In the genomic region with DNA sequence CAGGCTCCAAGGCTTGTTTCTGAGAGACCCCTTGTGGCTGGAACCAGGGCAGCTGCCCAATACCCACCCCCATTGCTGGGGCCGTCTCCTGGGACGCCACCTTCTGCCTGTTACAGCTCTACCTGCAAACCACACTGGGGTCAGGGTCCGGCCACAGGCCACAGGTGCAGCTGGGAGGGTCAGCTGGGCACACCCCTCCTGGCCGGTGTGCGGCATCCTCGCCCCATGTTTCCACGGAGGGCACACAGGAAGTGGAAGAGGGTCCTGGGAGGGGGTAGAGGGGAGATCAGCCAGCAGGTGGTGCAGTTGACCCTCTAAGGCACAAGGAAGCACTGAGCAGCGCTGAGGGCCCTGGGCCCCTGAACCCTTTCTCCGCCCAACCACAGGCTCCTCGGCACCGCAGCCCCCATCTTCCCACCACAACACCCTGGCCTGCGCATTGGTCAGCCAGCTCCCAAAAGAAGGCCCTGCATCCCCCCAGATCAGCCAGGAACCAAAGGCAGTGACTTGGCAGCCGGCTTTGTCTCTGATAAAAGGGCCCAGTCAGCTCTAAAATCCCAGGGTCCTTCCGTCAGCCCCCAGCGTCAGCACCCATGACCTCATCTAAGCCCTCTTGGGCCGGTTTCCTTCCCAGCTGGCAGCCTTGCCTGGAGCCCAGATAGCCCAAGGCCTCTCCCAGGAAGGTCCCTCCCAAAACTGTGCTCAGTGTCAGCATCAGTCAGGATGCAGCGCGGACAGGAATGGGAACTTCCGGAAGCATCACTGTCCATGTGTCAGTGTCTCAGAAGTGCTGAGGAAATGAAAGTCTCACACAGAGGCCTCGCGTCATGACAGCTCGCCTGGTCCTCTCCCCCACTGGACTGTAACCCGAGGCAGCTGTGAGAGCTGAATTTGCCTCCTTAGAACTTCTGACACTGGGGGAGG, we compare ENCODE assay signal across 11 cellular contexts. TPM values are rescaled to one million over a fixed set of nuclear protein-coding genes. Genes with fewer than 3 reads are reported as not detected.
DNase-seq lines count a peak whose midpoint lies in the region; ATAC-seq and TF ChIP-seq lines count a peak whose summit lies in the region.
"Had no signal": no experiment of that assay in that cellular context is flagged by ENCODE, and none has a peak within 500 bp of the region (broad histone marks: within the 10 kb centered on the region; RNA-seq: fewer than 3 reads in every experiment).

No MANE protein-coding gene starts in this region.

- intact Hi-C loops in activated CD4-positive, alpha-beta T cell treated with anti-CD3 and anti-CD28 coated beads for 36 hours (cut with DNase I, micrococcal nuclease), result loop anchor here (1.0 to 10.0 kb wide), 2 partner anchors 103 to 104 kb away; no protein-coding TSS in a partner anchor

- H3K9me3 Mint-ChIP-seq in activated CD4-positive, alpha-beta T cell treated with anti-CD3 and anti-CD28 coated beads for 36 hours (ENCODE audit: low read depth), result no peaks in the 10 kb centered on the region
- H3K9me3 Mint-ChIP-seq in glutamatergic neuron (ENCODE audit: unreplicated experiment), result peaks cover 3% of the 10 kb centered on the region
- H3K9me3 Mint-ChIP-seq in stimulated activated naive B cell treated with anti-CD40 and anti-IgM and Interleukin-4, amounts not matched to agents 10 μg/mL and 1 μg/mL and 100 μg/mL, for 72 hours, result no peaks in the 10 kb centered on the region
- H3K9me3 Mint-ChIP-seq: naive thymus-derived CD8-positive, alpha-beta T cell had no signal

- H3K36me3 Mint-ChIP-seq in activated CD4-positive, alpha-beta T cell treated with anti-CD3 and anti-CD28 coated beads for 36 hours (ENCODE audit: low read depth), result no peaks in the 10 kb centered on the region
- no peaks in the 10 kb centered on the region for H3K36me3 Mint-ChIP-seq in glutamatergic neuron (ENCODE audit: unreplicated experiment)
- H3K36me3 Mint-ChIP-seq in stimulated activated naive B cell treated with anti-CD40 and anti-IgM and Interleukin-4, amounts not matched to agents 10 μg/mL and 1 μg/mL and 100 μg/mL, for 72 hours, result peaks cover 8 to 10% of the 10 kb centered on the region in 2 donors

- TF ChIP-seq CTCF in glutamatergic neuron (IDR thresholded peaks at IDR 0.05; ENCODE audit: partially characterized antibody, unreplicated experiment), result no peak

- H3K4me3 Mint-ChIP-seq in activated CD4-positive, alpha-beta T cell treated with anti-CD3 and anti-CD28 coated beads for 36 hours, result no peak overlapping the region
- no peak overlapping the region for H3K4me3 Mint-ChIP-seq in glutamatergic neuron (ENCODE audit: unreplicated experiment)
- peak overlapping the region; percentile 21 to 78 for H3K4me3 Mint-ChIP-seq in stimulated activated naive B cell treated with anti-CD40 and anti-IgM and Interleukin-4, amounts not matched to agents 10 μg/mL and 1 μg/mL and 100 μg/mL, for 72 hours

- CTCF ChIA-PET in activated CD4-positive, alpha-beta T cell treated with anti-CD3 and anti-CD28 coated beads for 36 hours (lab: Charles Lee), result interaction anchor here (0.6 to 2.1 kb wide), 9 partner anchors 16 to 1042 kb away, joined by 3 to 6 read pairs (median 3); no protein-coding TSS in a partner anchor

- ATAC-seq in activated CD4-positive, alpha-beta T cell treated with anti-CD3 and anti-CD28 coated beads for 36 hours, result no peak
- ATAC-seq in stimulated activated naive B cell treated with anti-CD40 and anti-IgM and Interleukin-4, amounts not matched to agents 10 μg/mL and 1 μg/mL and 100 μg/mL, for 72 hours (replicated peaks), result peak; percentile 20 to 52
- no peak for ATAC-seq in GM19035 (IDR thresholded peaks at IDR 0.05; ENCODE audit: unreplicated experiment)
- no peak for ATAC-seq in HG03342 (IDR thresholded peaks at IDR 0.05; ENCODE audit: unreplicated experiment)

- no peak overlapping the region for H3K27ac Mint-ChIP-seq in activated CD4-positive, alpha-beta T cell treated with anti-CD3 and anti-CD28 coated beads for 36 hours
- H3K27ac Mint-ChIP-seq in glutamatergic neuron (ENCODE audit: unreplicated experiment), result no peak overlapping the region
- H3K27ac Mint-ChIP-seq in stimulated activated naive B cell treated with anti-CD40 and anti-IgM and Interleukin-4, amounts not matched to agents 10 μg/mL and 1 μg/mL and 100 μg/mL, for 72 hours, result no peak overlapping the region

- DNase-seq in activated CD4-positive, alpha-beta T cell treated with anti-CD3 and anti-CD28 coated beads for 36 hours, result peak; percentile 46
- DNase-seq in activated CD4-positive, alpha-beta T cell treated with anti-CD3 and anti-CD28 coated beads for 4 hours, result no peak
- DNase-seq in SK-N-DZ (ENCODE audit: low spot score), result peak; percentile 83
- DNase-seq in glutamatergic neuron, result peak; percentile 65
- no peak for DNase-seq in stimulated activated naive B cell treated with anti-CD40 and anti-IgM and Interleukin-4, amounts not matched to agents 10 μg/mL and 1 μg/mL and 100 μg/mL, for 72 hours
- no peak for DNase-seq in NCI-H774 (lab: John Stamatoyannopoulos, UW)
- DNase-seq: GOT3 had no signal

- POLR2A ChIA-PET in activated CD4-positive, alpha-beta T cell treated with anti-CD3 and anti-CD28 coated beads for 36 hours (lab: Charles Lee), result interaction anchor here (0.6 kb wide), 1 partner anchor 25 kb away, joined by 5 read pairs; no protein-coding TSS in a partner anchor

- peaks cover 23% of the 10 kb centered on the region for H3K27me3 Mint-ChIP-seq in activated CD4-positive, alpha-beta T cell treated with anti-CD3 and anti-CD28 coated beads for 36 hours
- H3K27me3 Mint-ChIP-seq in glutamatergic neuron (ENCODE audit: unreplicated experiment), result peaks cover 8% of the 10 kb centered on the region
- H3K27me3 Mint-ChIP-seq in stimulated activated naive B cell treated with anti-CD40 and anti-IgM and Interleukin-4, amounts not matched to agents 10 μg/mL and 1 μg/mL and 100 μg/mL, for 72 hours, result peaks cover 40 to 59% of the 10 kb centered on the region in 2 donors

- H3K4me1 Mint-ChIP-seq in activated CD4-positive, alpha-beta T cell treated with anti-CD3 and anti-CD28 coated beads for 36 hours, result peaks cover 5% of the 10 kb centered on the region
- peaks cover 10% of the 10 kb centered on the region for H3K4me1 Mint-ChIP-seq in glutamatergic neuron (ENCODE audit: low read depth, unreplicated experiment)
- H3K4me1 Mint-ChIP-seq in stimulated activated naive B cell treated with anti-CD40 and anti-IgM and Interleukin-4, amounts not matched to agents 10 μg/mL and 1 μg/mL and 100 μg/mL, for 72 hours, result peaks cover 18 to 32% of the 10 kb centered on the region in 2 donors

RNA-seq across cellular contexts. Expression of a gene that starts 1.7 kb away (rescaled TPM):
- under 1 TPM; 0.07 to 0.39 TPM for total RNA-seq in activated CD4-positive, alpha-beta T cell treated with anti-CD3 and anti-CD28 coated beads for 36 hours
- 4.6 and 6.2 TPM in 2 replicates for polyA plus RNA-seq in SK-N-DZ (2014; cell fraction: cytosol; rRNA removed)
- polyA plus RNA-seq in SK-N-DZ (2014; cell fraction: nucleus; rRNA removed), result 4.9 and 13.2 TPM in 2 replicates
- 12.2 TPM for total RNA-seq in glutamatergic neuron (ENCODE audit: unreplicated experiment)
- total RNA-seq: naive thymus-derived CD8-positive, alpha-beta T cell had no signal
- polyA plus RNA-seq: naive thymus-derived CD8-positive, alpha-beta T cell had no signal

RNA-seq across cellular contexts. Expression of a gene that starts 22.0 kb away (rescaled TPM):
- total RNA-seq in activated CD4-positive, alpha-beta T cell treated with anti-CD3 and anti-CD28 coated beads for 36 hours, result not detected
- polyA plus RNA-seq in SK-N-DZ (2014; cell fraction: cytosol; rRNA removed), result 4.3 and 6.4 TPM in 2 replicates
- 6.6 and 8.2 TPM in 2 replicates for polyA plus RNA-seq in SK-N-DZ (2014; cell fraction: nucleus; rRNA removed)
- total RNA-seq in glutamatergic neuron (ENCODE audit: unreplicated experiment), result 3.5 TPM
- total RNA-seq: cerebellum; naive thymus-derived CD8-positive, alpha-beta T cell had no signal
- polyA plus RNA-seq: naive thymus-derived CD8-positive, alpha-beta T cell had no signal

RNA-seq across cellular contexts. Expression of a gene that starts 43.0 kb away (rescaled TPM):
- 10 to 100 TPM; 39.2 to 44.3 TPM for total RNA-seq in activated CD4-positive, alpha-beta T cell treated with anti-CD3 and anti-CD28 coated beads for 36 hours
- 35.3 and 40.2 TPM in 2 replicates for polyA plus RNA-seq in SK-N-DZ (2014; cell fraction: cytosol; rRNA removed)
- polyA plus RNA-seq in SK-N-DZ (2014; cell fraction: nucleus; rRNA removed), result 75.5 and 77.4 TPM in 2 replicates
- total RNA-seq in glutamatergic neuron (ENCODE audit: unreplicated experiment), result 61.3 TPM

Comparison
In these comparisons a context has a peak if more than half of its experiments do, and no peak if none do; other contexts are left out.
1. DNase-seq: peak in activated CD4-positive, alpha-beta T cell treated with anti-CD3 and anti-CD28 coated beads for 36 hours (single experiment), SK-N-DZ (single experiment) and glutamatergic neuron (single experiment); none in activated CD4-positive, alpha-beta T cell treated with anti-CD3 and anti-CD28 coated beads for 4 hours (0 of 2), stimulated activated naive B cell treated with anti-CD40 and anti-IgM and Interleukin-4, amounts not matched to agents 10 μg/mL and 1 μg/mL and 100 μg/mL, for 72 hours (single experiment) and NCI-H774 (single experiment).
2. ATAC-seq: peak in stimulated activated naive B cell treated with anti-CD40 and anti-IgM and Interleukin-4, amounts not matched to agents 10 μg/mL and 1 μg/mL and 100 μg/mL, for 72 hours (2 of 2); none in activated CD4-positive, alpha-beta T cell treated with anti-CD3 and anti-CD28 coated beads for 36 hours (single experiment), GM19035 (single experiment) and HG03342 (single experiment).
3. H3K4me3 Mint-ChIP-seq: peak in stimulated activated naive B cell treated with anti-CD40 and anti-IgM and Interleukin-4, amounts not matched to agents 10 μg/mL and 1 μg/mL and 100 μg/mL, for 72 hours (2 of 2); none in activated CD4-positive, alpha-beta T cell treated with anti-CD3 and anti-CD28 coated beads for 36 hours (single experiment) and glutamatergic neuron (single experiment).